ENCODE assay signal across 10 cellular contexts in genomic region chr5:59597690-59598546, GRCh38.
A peak's percentile ranks its signal among the peaks of the same experiment; 100 is the strongest.
DNase-seq lines count a peak whose midpoint lies in the region; ATAC-seq and TF ChIP-seq lines count a peak whose summit lies in the region.
"Had no signal": no experiment of that assay in that cellular context is flagged by ENCODE, and none has a peak within 500 bp of the region (broad histone marks: within the 10 kb centered on the region; RNA-seq: fewer than 3 reads in every experiment).

No MANE protein-coding gene starts in this region.

- no peaks in the 10 kb centered on the region for H4K20me1 ChIP-seq in KMS-11 (ENCODE audit: insufficient read depth)

- no peak overlapping the region for H3K4me3 ChIP-seq in KMS-11 (IDR thresholded peaks at IDR 0.05; ENCODE audit: insufficient read depth, low read depth, low read length)
- H3K4me3 ChIP-seq in epithelial cell of proximal tubule (ENCODE audit: low read depth, low read length): peak overlapping the region; percentile 53
- peak overlapping the region in 1 of 7 experiments; percentile 22 for H3K4me3 ChIP-seq in skin epidermis

- peak overlapping the region; percentile 87 for H2AFZ ChIP-seq in KMS-11 (ENCODE audit: low read depth)

- DNase-seq in epithelial cell of proximal tubule (ENCODE audit: low read depth): no peak
- DNase-seq in activated CD4-positive, alpha-beta T cell treated with anti-CD3 and anti-CD28 coated beads for 1 hour: no peak
- DNase-seq in sciatic nerve (ENCODE audit: low spot score): no peak
- no peak for DNase-seq in NCI-H2029 treated with DMSO at 0.1 percent for 48 hours (lab: John Stamatoyannopoulos, UW)
- DNase-seq in nucleus accumbens (lab: John Stamatoyannopoulos, UW): no peak

- H3K9ac ChIP-seq in KMS-11: peak overlapping the region; percentile 46

- no peaks in the 10 kb centered on the region for H3K27me3 ChIP-seq in KMS-11 (ENCODE audit: insufficient read depth, low read depth)
- H3K27me3 ChIP-seq: vagina had no signal

- H3K79me2 ChIP-seq in KMS-11 (ENCODE audit: insufficient read depth, low read depth): no peaks in the 10 kb centered on the region

- H3K36me3 ChIP-seq in KMS-11 (ENCODE audit: insufficient read depth): no peaks in the 10 kb centered on the region
- H3K36me3 ChIP-seq: vagina had no signal

- H3K4me2 ChIP-seq in KMS-11: peak overlapping the region; percentile 84

- peaks cover 59% of the 10 kb centered on the region for H3K4me1 ChIP-seq in KMS-11 (ENCODE audit: low read depth, poor library complexity, severe bottlenecking)

- intact Hi-C loops in sciatic nerve (cut with DNase I): no loop called here

- ATAC-seq in GM18909 (IDR thresholded peaks at IDR 0.05; ENCODE audit: poor library complexity, unreplicated experiment) (peak; percentile 26), sciatic nerve (no peak)
- ATAC-seq: activated T-helper 17 cell treated with anti-CD3 and anti-CD28 coated beads, Interleukin-2, amount 50 U/mL, for 72 hours had no signal

- TF ChIP-seq CTCF in KMS-11 (conservative IDR thresholded peaks at IDR 0.05; ENCODE audit: low read depth, low read length): no peak
- TF ChIP-seq CTCF in epithelial cell of proximal tubule (conservative IDR thresholded peaks at IDR 0.05; ENCODE audit: low read depth, low read length): no peak

- H3K27ac ChIP-seq in KMS-11: peak overlapping the region; percentile 52
- H3K27ac ChIP-seq in skin epidermis: peak overlapping the region in 13 of 21 experiments; percentile 2 to 73 (median 30)
- H3K27ac ChIP-seq: vagina had no signal
